ENCODE assay signal across 1 cellular context in the genomic region with DNA sequence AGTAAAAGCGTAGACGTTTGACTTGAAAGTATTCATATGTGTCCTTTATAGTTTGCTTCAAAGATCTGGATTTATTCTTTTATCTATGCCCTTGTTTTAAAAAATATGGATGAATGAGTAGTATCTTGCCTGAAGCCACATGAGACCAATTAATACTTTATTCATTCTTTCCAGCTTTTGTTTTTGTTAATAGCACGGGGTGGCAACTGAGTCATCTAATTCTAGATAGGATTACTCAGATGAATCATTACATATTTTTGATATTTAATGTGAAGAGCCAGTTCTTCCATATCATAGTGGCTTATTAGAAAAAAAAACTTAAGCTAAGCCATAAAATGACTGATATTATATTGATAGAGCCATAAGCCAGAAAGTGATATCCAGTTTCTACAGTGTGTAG.
TF ChIP-seq lines count a peak whose summit lies in the region.

No MANE protein-coding gene starts in this region.

TF ChIP-seq in IMR-90, 13 proteins besides CTCF, POLR2A, EP300 and RAD21:
- no peak for TF ChIP-seq MXI1 (IDR thresholded peaks at IDR 0.05; ENCODE audit: borderline replicate concordance, low read depth, low read length)
- TF ChIP-seq FOS (IDR thresholded peaks at IDR 0.05; ENCODE audit: low read depth, low read length), result no peak
- TF ChIP-seq BHLHE40 (IDR thresholded peaks at IDR 0.05; ENCODE audit: low read depth, low read length), result no peak
- no peak for TF ChIP-seq CHD1 (IDR thresholded peaks at IDR 0.05; ENCODE audit: low read depth, low read length)
- no peak for TF ChIP-seq MAZ (IDR thresholded peaks at IDR 0.05; ENCODE audit: borderline replicate concordance, low read depth, low read length)
- TF ChIP-seq, protein P1, sequence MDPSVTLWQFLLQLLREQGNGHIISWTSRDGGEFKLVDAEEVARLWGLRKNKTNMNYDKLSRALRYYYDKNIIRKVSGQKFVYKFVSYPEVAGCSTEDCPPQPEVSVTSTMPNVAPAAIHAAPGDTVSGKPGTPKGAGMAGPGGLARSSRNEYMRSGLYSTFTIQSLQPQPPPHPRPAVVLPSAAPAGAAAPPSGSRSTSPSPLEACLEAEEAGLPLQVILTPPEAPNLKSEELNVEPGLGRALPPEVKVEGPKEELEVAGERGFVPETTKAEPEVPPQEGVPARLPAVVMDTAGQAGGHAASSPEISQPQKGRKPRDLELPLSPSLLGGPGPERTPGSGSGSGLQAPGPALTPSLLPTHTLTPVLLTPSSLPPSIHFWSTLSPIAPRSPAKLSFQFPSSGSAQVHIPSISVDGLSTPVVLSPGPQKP (IDR thresholded peaks at IDR 0.05; ENCODE audit: borderline replicate concordance, low read depth, low read length), result no peak
- TF ChIP-seq MAFK (IDR thresholded peaks at IDR 0.05; ENCODE audit: low read depth, low read length), result no peak
- no peak for TF ChIP-seq NFE2L2 (IDR thresholded peaks at IDR 0.05; ENCODE audit: low read depth, low read length)
- TF ChIP-seq CEBPB (IDR thresholded peaks at IDR 0.05; ENCODE audit: low read depth, low read length), result no peak
- no peak for TF ChIP-seq RCOR1 (IDR thresholded peaks at IDR 0.05; ENCODE audit: insufficient replicate concordance, low read length)
TF ChIP-seq in IMR-90: peak in this region for 0.
